8 cellular contexts compared by ENCODE assay signal in genomic region chr13:31043891-31044657, GRCh38.
DNase-seq lines count a peak whose midpoint lies in the region; ATAC-seq lines count a peak whose summit lies in the region.

No MANE protein-coding gene starts in this region.

- H3K9me3 Mint-ChIP-seq in activated T-helper 1 cell treated with anti-CD3 and anti-CD28 coated beads, Interleukin-12 subunit alpha, Interleukin-12 subunit beta, Interleukin-2, Interleukin-4 antibody, amounts not matched to agents 30 ng/mL and 10 ng/mL and 1 ng/mL, durations not matched to agents 14 hours and 24 hours and 36 hours = no peaks in the 10 kb centered on the region

- no peaks in the 10 kb centered on the region for H3K79me1 ChIP-seq in neuronal stem cell (ENCODE audit: low read depth, low read length)

- H3K27me3 Mint-ChIP-seq in activated T-helper 1 cell treated with anti-CD3 and anti-CD28 coated beads, Interleukin-12 subunit alpha, Interleukin-12 subunit beta, Interleukin-2, Interleukin-4 antibody, amounts not matched to agents 30 ng/mL and 10 ng/mL and 1 ng/mL, durations not matched to agents 14 hours and 24 hours and 36 hours (ENCODE audit: insufficient read depth) = peaks cover 2% of the 10 kb centered on the region

- no peak overlapping the region for H3K4me3 Mint-ChIP-seq in activated T-helper 1 cell treated with anti-CD3 and anti-CD28 coated beads, Interleukin-12 subunit alpha, Interleukin-12 subunit beta, Interleukin-2, Interleukin-4 antibody, amounts not matched to agents 30 ng/mL and 10 ng/mL and 1 ng/mL, durations not matched to agents 14 hours and 24 hours and 36 hours

- no peak overlapping the region for H3K14ac ChIP-seq in neuronal stem cell (ENCODE audit: low read length)

- H3K4ac ChIP-seq in neuronal stem cell (ENCODE audit: low read length) = no peak overlapping the region

- no peaks in the 10 kb centered on the region for H3K9me3 ChIP-seq in neuronal stem cell (replicated peaks in 1 of 2; ENCODE audit: control insufficient read depth in 2 of 2, insufficient read depth in 1 of 2, low read depth in 1 of 2, low read length in 2 of 2)

- H4K8ac ChIP-seq in neuronal stem cell (ENCODE audit: low read depth, low read length) = no peak overlapping the region

- H2BK15ac ChIP-seq in neuronal stem cell (ENCODE audit: low read length) = no peak overlapping the region

- no peak overlapping the region for H2AK5ac ChIP-seq in neuronal stem cell (ENCODE audit: low read depth, low read length)

- H3K27ac ChIP-seq in neuronal stem cell (replicated peaks; ENCODE audit: low read length) (no peak overlapping the region), substantia nigra (ENCODE audit: low read depth, low read length, poor library complexity, severe bottlenecking) (no peak overlapping the region)

- H2BK120ac ChIP-seq in neuronal stem cell (ENCODE audit: low read depth, low read length) = no peak overlapping the region

- H3K36me3 ChIP-seq in neuronal stem cell (replicated peaks in 1 of 2; ENCODE audit: control insufficient read depth in 2 of 2, insufficient read depth in 2 of 2, low read length in 2 of 2) = no peaks in the 10 kb centered on the region

- H2AFZ ChIP-seq in neuronal stem cell (ENCODE audit: low read length) = peak overlapping the region; percentile 46

- no peak overlapping the region for H2BK5ac ChIP-seq in neuronal stem cell (ENCODE audit: low read length)

- H3K23ac ChIP-seq in neuronal stem cell (ENCODE audit: low read depth, low read length, poor library complexity) = no peak overlapping the region

- no peak overlapping the region for H4K91ac ChIP-seq in neuronal stem cell (ENCODE audit: low read depth, low read length, poor library complexity)

- peaks cover 0 to 9% of the 10 kb centered on the region in 2 donors for H3K4me1 ChIP-seq in neuronal stem cell (ENCODE audit: control insufficient read depth in 2 of 2, insufficient read depth in 1 of 2, low read depth in 1 of 2, low read length in 2 of 2)

- H3K18ac ChIP-seq in neuronal stem cell (ENCODE audit: low read length) = no peak overlapping the region

- intact Hi-C loops in activated T-helper 1 cell treated with anti-CD3 and anti-CD28 coated beads, Interleukin-12 subunit alpha, Interleukin-12 subunit beta, Interleukin-2, Interleukin-4 antibody, amounts not matched to agents 30 ng/mL and 10 ng/mL and 1 ng/mL, durations not matched to agents 14 hours and 24 hours and 36 hours (cut with micrococcal nuclease) = loop anchor here (1.0 to 10.0 kb wide), 9 partner anchors 65 to 1289 kb away; partner anchors contain the start of gene B3GLCT

- peaks cover 19% of the 10 kb centered on the region for H3K4me1 Mint-ChIP-seq in activated T-helper 1 cell treated with anti-CD3 and anti-CD28 coated beads, Interleukin-12 subunit alpha, Interleukin-12 subunit beta, Interleukin-2, Interleukin-4 antibody, amounts not matched to agents 30 ng/mL and 10 ng/mL and 1 ng/mL, durations not matched to agents 14 hours and 24 hours and 36 hours (ENCODE audit: low read depth)

- ATAC-seq in GM21786 (IDR thresholded peaks at IDR 0.05; ENCODE audit: unreplicated experiment) = peak; percentile 83

- WGBS in neuronal stem cell (ENCODE audit: extremely low coverage in 2 of 2, insufficient read length in 2 of 2, insufficient replicate concordance in 1 of 2), 2 donors = no CpG with 5 or more reads among the region's 25 CpGs

- H3K9ac ChIP-seq in neuronal stem cell (ENCODE audit: low read depth, low read length, poor library complexity) = no peak overlapping the region

- no peak overlapping the region for H2BK12ac ChIP-seq in neuronal stem cell (ENCODE audit: low read length)

- H3K36me3 Mint-ChIP-seq in activated T-helper 1 cell treated with anti-CD3 and anti-CD28 coated beads, Interleukin-12 subunit alpha, Interleukin-12 subunit beta, Interleukin-2, Interleukin-4 antibody, amounts not matched to agents 30 ng/mL and 10 ng/mL and 1 ng/mL, durations not matched to agents 14 hours and 24 hours and 36 hours (ENCODE audit: low read depth) = peaks cover 2% of the 10 kb centered on the region

- peak; percentile 78 for DNase-seq in Daoy (ENCODE audit: low read depth)
- DNase-seq in Kasumi-1 (lab: John Stamatoyannopoulos, UW) = peak; percentile 24 to 32
- peak; percentile 75 for DNase-seq in RPMI8226
- peak; percentile 78 for DNase-seq in activated T-helper 1 cell treated with anti-CD3 and anti-CD28 coated beads, Interleukin-12 subunit alpha, Interleukin-12 subunit beta, Interleukin-2, Interleukin-4 antibody, amounts not matched to agents 30 ng/mL and 10 ng/mL and 1 ng/mL, durations not matched to agents 14 hours and 24 hours and 36 hours (ENCODE audit: low spot score)
- peak; percentile 80 for DNase-seq in fibroblast of peridontal ligament (ENCODE audit: extremely low read depth)
- DNase-seq in neuronal stem cell (ENCODE audit: low spot score) = peak; percentile 69
- peak in 44 of 49 donors; percentile 5 to 80 (median 54) for DNase-seq in substantia nigra (lab: John Stamatoyannopoulos, UW)

- H3K27ac Mint-ChIP-seq in activated T-helper 1 cell treated with anti-CD3 and anti-CD28 coated beads, Interleukin-12 subunit alpha, Interleukin-12 subunit beta, Interleukin-2, Interleukin-4 antibody, amounts not matched to agents 30 ng/mL and 10 ng/mL and 1 ng/mL, durations not matched to agents 14 hours and 24 hours and 36 hours = peak overlapping the region; percentile 53

- peaks cover 0 to 5% (median 0%) of the 10 kb centered on the region in 3 experiments for H3K27me3 ChIP-seq in neuronal stem cell (ENCODE audit: control insufficient read depth in 3 of 3, insufficient read depth in 3 of 3, low read depth in 1 of 3, low read length in 3 of 3)

- no peak overlapping the region for H3K4me3 ChIP-seq in neuronal stem cell (ENCODE audit: low read length in 2 of 2)

- H3K4me2 ChIP-seq in neuronal stem cell (ENCODE audit: insufficient read depth, low read length, poor library complexity, severe bottlenecking) = no peak overlapping the region

Comparison
In these comparisons a context has a peak if more than half of its experiments do, and no peak if none do; other contexts are left out.
1. DNase-seq: peak in every context shown above with its lines; median percentile 80 in fibroblast of peridontal ligament; 78 in Daoy; 78 in activated T-helper 1 cell treated with anti-CD3 and anti-CD28 coated beads, Interleukin-12 subunit alpha, Interleukin-12 subunit beta, Interleukin-2, Interleukin-4 antibody, amounts not matched to agents 30 ng/mL and 10 ng/mL and 1 ng/mL, durations not matched to agents 14 hours and 24 hours and 36 hours; 75 in RPMI8226; 69 in neuronal stem cell; 54 in substantia nigra; 28 in Kasumi-1.